In genomic region chr6:163249651-163250101, GRCh38 we compare ENCODE assay signal across 10 cellular contexts.
DNase-seq lines count a peak whose midpoint lies in the region; ATAC-seq and TF ChIP-seq lines count a peak whose summit lies in the region.
"Had no signal": no experiment of that assay in that cellular context is flagged by ENCODE, and none has a peak within 500 bp of the region (broad histone marks: within the 10 kb centered on the region; RNA-seq: fewer than 3 reads in every experiment).

No MANE protein-coding gene starts in this region.

- H3K36me3 ChIP-seq in right atrium auricular region = no peaks in the 10 kb centered on the region
- H3K36me3 ChIP-seq in transverse colon = no peaks in the 10 kb centered on the region
- no peaks in the 10 kb centered on the region for H3K36me3 ChIP-seq in body of pancreas (replicated peaks in 1 of 2; ENCODE audit: insufficient read depth in 1 of 2, low read depth in 2 of 2)
- H3K36me3 ChIP-seq: prostate gland had no signal

- no peak overlapping the region for H3K4me3 ChIP-seq in right atrium auricular region
- no peak overlapping the region for H3K4me3 ChIP-seq in transverse colon
- H3K4me3 ChIP-seq in body of pancreas = no peak overlapping the region
- H3K4me3 ChIP-seq: prostate gland had no signal

- TF ChIP-seq POLR2A in transverse colon (IDR thresholded peaks at IDR 0.05) = no peak
- no peak for TF ChIP-seq POLR2A in body of pancreas (IDR thresholded peaks at IDR 0.05)

- H3K27me3 ChIP-seq in right atrium auricular region (no peaks in the 10 kb centered on the region), layer of hippocampus (ENCODE audit: control insufficient read depth, insufficient read depth, low read length) (no peaks in the 10 kb centered on the region), transverse colon (no peaks in the 10 kb centered on the region), body of pancreas (no peaks in the 10 kb centered on the region)

- in situ Hi-C loops in transverse colon (cut with MboI; ENCODE audit: low pct_ligation_motif_present in 1 of 4, low pct_unique_long_range_greater_than_20kb in 1 of 4, low sequenced_read_pairs in 3 of 4) = no loop called here

- H3K27ac ChIP-seq in right atrium auricular region (peak overlapping the region; percentile 45 to 66), layer of hippocampus (ENCODE audit: low read depth, low read length) (peak overlapping the region; percentile 95), transverse colon (no peak overlapping the region), body of pancreas (no peak overlapping the region)
- H3K27ac ChIP-seq: prostate gland had no signal

- H3K9me3 ChIP-seq in right atrium auricular region (no peaks in the 10 kb centered on the region), transverse colon (no peaks in the 10 kb centered on the region), body of pancreas (no peaks in the 10 kb centered on the region)
- H3K9me3 ChIP-seq: prostate gland had no signal

- no peak for TF ChIP-seq EP300 in transverse colon (IDR thresholded peaks at IDR 0.05; ENCODE audit: low read depth)

- 75% methylated on average over 8 of the region's 8 CpGs; no CpG with 5 or more reads in 1 of the 2 donors for WGBS in transverse colon (ENCODE audit: low coverage in 1 of 2), 2 donors
- 72 to 92% methylated on average over 4 to 8 of the region's 8 CpGs for WGBS in body of pancreas, 2 donors

- DNase-seq in right atrium auricular region (ENCODE audit: low spot score) = no peak
- DNase-seq in Right ventricle myocardium inferior (ENCODE audit: missing footprints) = no peak
- DNase-seq in amygdala (lab: John Stamatoyannopoulos, UW) = peak in 38 of 56 donors; percentile 19 to 88 (median 53)
- DNase-seq in transverse colon = no peak
- DNase-seq in body of pancreas = no peak
- no peak for DNase-seq in NCI-H2196 (lab: John Stamatoyannopoulos, UW; ENCODE audit: unreplicated experiment)
- DNase-seq: NCI-H1694 treated with DMSO at 0.1 percent for 48 hours had no signal

- ATAC-seq in Right ventricle myocardium inferior (no peak), GM19035 (IDR thresholded peaks at IDR 0.05; ENCODE audit: unreplicated experiment) (no peak), body of pancreas (no peak)

- H3K4me1 ChIP-seq in right atrium auricular region = peaks cover 0 to 26% of the 10 kb centered on the region in 2 donors
- H3K4me1 ChIP-seq in transverse colon = no peaks in the 10 kb centered on the region
- no peaks in the 10 kb centered on the region for H3K4me1 ChIP-seq in body of pancreas
- H3K4me1 ChIP-seq: prostate gland had no signal

- intact Hi-C loops in Right ventricle myocardium inferior (cut with DNase I) (no loop called here), transverse colon (cut with DNase I; ENCODE audit: low total_unique reads) (no loop called here), body of pancreas (cut with DNase I) (no loop called here)

- TF ChIP-seq CTCF in right atrium auricular region (IDR thresholded peaks at IDR 0.05) = no peak
- TF ChIP-seq CTCF in transverse colon (IDR thresholded peaks at IDR 0.05) = no peak
- TF ChIP-seq CTCF in body of pancreas (IDR thresholded peaks at IDR 0.05) = no peak

Comparison
In these comparisons a context has a peak if more than half of its experiments do, and no peak if none do; other contexts are left out.
1. DNase-seq: peak in amygdala (38 of 56); none in right atrium auricular region (single experiment), Right ventricle myocardium inferior (single experiment), transverse colon (single experiment), body of pancreas (0 of 4) and NCI-H2196 (single experiment).
2. H3K27ac ChIP-seq: peak in right atrium auricular region (2 of 2) and layer of hippocampus (single experiment); none in transverse colon (0 of 4) and body of pancreas (0 of 4).